Comparison of ENCODE assay signal across 8 cellular contexts in the genomic region with DNA sequence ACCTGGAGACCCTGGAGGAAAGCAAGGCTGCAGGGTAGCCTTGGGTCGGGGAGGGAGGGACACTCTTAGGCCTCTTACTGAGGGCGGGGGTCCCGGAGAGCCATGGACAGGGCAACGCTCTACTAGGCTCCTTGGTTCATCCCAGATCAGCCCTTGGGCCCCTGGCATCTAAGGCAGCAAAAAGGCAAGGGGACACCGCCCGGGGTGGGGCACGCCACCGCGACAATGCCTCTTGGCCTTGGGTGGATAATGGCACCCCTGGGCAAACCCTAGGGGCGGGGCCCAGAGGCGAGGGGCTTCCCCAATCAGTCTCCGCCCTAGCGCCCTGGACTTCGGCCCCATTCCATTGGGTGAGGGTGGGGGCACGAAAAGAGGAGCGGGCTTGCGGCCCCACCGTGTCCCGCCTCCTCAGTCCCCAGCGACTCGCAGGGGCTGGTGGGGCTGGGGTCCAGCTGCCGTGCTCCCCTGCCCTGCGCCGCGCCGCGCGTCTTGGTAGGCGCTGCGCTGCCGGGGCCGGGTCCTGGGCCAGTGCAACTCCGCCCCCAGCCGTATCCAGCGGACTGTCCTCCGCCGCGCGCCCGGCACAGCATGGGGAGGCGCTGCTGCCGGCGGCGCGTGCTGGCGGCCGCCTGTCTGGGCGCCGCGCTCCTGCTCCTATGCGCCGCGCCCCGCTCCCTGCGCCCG. TPM values are rescaled to one million over a fixed set of nuclear protein-coding genes. Genes with fewer than 3 reads are reported as not detected.
DNase-seq lines count a peak whose midpoint lies in the region; ATAC-seq and TF ChIP-seq lines count a peak whose summit lies in the region.

A gene with protein sequence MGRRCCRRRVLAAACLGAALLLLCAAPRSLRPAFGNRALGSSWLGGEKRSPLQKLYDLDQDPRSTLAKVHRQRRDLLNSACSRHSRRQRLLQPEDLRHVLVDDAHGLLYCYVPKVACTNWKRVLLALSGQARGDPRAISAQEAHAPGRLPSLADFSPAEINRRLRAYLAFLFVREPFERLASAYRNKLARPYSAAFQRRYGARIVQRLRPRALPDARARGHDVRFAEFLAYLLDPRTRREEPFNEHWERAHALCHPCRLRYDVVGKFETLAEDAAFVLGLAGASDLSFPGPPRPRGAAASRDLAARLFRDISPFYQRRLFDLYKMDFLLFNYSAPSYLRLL (plus strand): TSS at position 411 of the 684 bp plus-strand sequence. CDS start 178 bp downstream, at position 589.

- WGBS in esophagus muscularis mucosa = 27% methylated on average over 8 of the region's 56 CpGs

- peak within 1 kb of the TSS; percentile 38; the same call in 1 of the 2 replicates for H3K4me3 ChIP-seq in PC-3 (ENCODE audit: low read length)
- H3K4me3 ChIP-seq in esophagus muscularis mucosa = peak within 1 kb of the TSS; percentile 43 to 56 (median 48)
- no peak within 1 kb of the TSS for H3K4me3 ChIP-seq in naive thymus-derived CD4-positive, alpha-beta T cell (ENCODE audit: low read length)

- H3K27ac ChIP-seq in PC-3 (ENCODE audit: low read length) (no peak within 1 kb of the TSS), esophagus muscularis mucosa (replicated peaks in 1 of 4) (no peak within 1 kb of the TSS)
- H3K27ac ChIP-seq in naive thymus-derived CD4-positive, alpha-beta T cell (ENCODE audit: low read depth, low read length) = no peak within 1 kb of the TSS

- H3K4me2 ChIP-seq in PC-3 (ENCODE audit: low read length) = peak within 1 kb of the TSS; percentile 53

- no peaks in the 10 kb centered on the region for H3K9me3 ChIP-seq in PC-3 (ENCODE audit: low read length)
- no peaks in the 10 kb centered on the region for H3K9me3 ChIP-seq in esophagus muscularis mucosa
- H3K9me3 ChIP-seq in naive thymus-derived CD4-positive, alpha-beta T cell (ENCODE audit: control insufficient read depth in 2 of 3, low read length in 3 of 3) = no peaks in the 10 kb centered on the region

- H4K20me1 ChIP-seq in PC-3 (ENCODE audit: low read length) = no peaks in the 10 kb centered on the region

- DNase-seq in NCI-H82 (lab: John Stamatoyannopoulos, UW) (peak; percentile 74), NCI-H82 treated with DMSO at 0.1 percent for 48 hours (lab: John Stamatoyannopoulos, UW; ENCODE audit: unreplicated experiment) (no peak), PC-3 (peak; percentile 19), esophagus muscularis mucosa (ENCODE audit: extremely low spot score) (no peak), SKM-1 (lab: John Stamatoyannopoulos, UW; ENCODE audit: unreplicated experiment) (no peak)
- peak in 1 of 9 donors; percentile 22 for DNase-seq in naive thymus-derived CD4-positive, alpha-beta T cell
- no peak for DNase-seq in activated T-helper 2 cell treated with anti-CD3 and anti-CD28 coated beads, Interferon-gamma antibody, Interleukin-2, Interleukin-4, amounts not matched to agents 10 μg/mL and 5 μg/mL and 100 μg/mL, durations not matched to agents 14 hours and 24 hours and 36 hours (ENCODE audit: low spot score)

- H3K4me3 Mint-ChIP-seq in naive thymus-derived CD4-positive, alpha-beta T cell = peak within 1 kb of the TSS in 2 of 10 donors; percentile 43 to 47
- no peak within 1 kb of the TSS for H3K4me3 Mint-ChIP-seq in activated T-helper 2 cell treated with anti-CD3 and anti-CD28 coated beads, Interferon-gamma antibody, Interleukin-2, Interleukin-4, amounts not matched to agents 10 μg/mL and 5 μg/mL and 100 μg/mL, durations not matched to agents 14 hours and 24 hours and 36 hours (ENCODE audit: low read depth)

- peak; percentile 65 for ATAC-seq in PC-3
- peak; percentile 78 for ATAC-seq in naive thymus-derived CD4-positive, alpha-beta T cell
- ATAC-seq in GM21528 (IDR thresholded peaks at IDR 0.05; ENCODE audit: low FRiP score, unreplicated experiment) = no peak

- no peak for TF ChIP-seq POLR2A in esophagus muscularis mucosa (IDR thresholded peaks at IDR 0.05; ENCODE audit: low read depth)

- H3K36me3 Mint-ChIP-seq in naive thymus-derived CD4-positive, alpha-beta T cell = no peaks in the 10 kb centered on the region
- no peaks in the 10 kb centered on the region for H3K36me3 Mint-ChIP-seq in activated T-helper 2 cell treated with anti-CD3 and anti-CD28 coated beads, Interferon-gamma antibody, Interleukin-2, Interleukin-4, amounts not matched to agents 10 μg/mL and 5 μg/mL and 100 μg/mL, durations not matched to agents 14 hours and 24 hours and 36 hours (ENCODE audit: low read depth)

- H3K9me2 ChIP-seq in PC-3 (replicated peaks; ENCODE audit: low read length) = no peaks in the 10 kb centered on the region

- H2AFZ ChIP-seq in PC-3 (ENCODE audit: low read length) = peak within 1 kb of the TSS; percentile 34; the same call in 1 of the 2 replicates

- H3K4me1 Mint-ChIP-seq in naive thymus-derived CD4-positive, alpha-beta T cell = peaks cover 0 to 9% (median 0%) of the 10 kb centered on the region in 7 donors
- no peaks in the 10 kb centered on the region for H3K4me1 Mint-ChIP-seq in activated T-helper 2 cell treated with anti-CD3 and anti-CD28 coated beads, Interferon-gamma antibody, Interleukin-2, Interleukin-4, amounts not matched to agents 10 μg/mL and 5 μg/mL and 100 μg/mL, durations not matched to agents 14 hours and 24 hours and 36 hours (ENCODE audit: low read depth)

- no peaks in the 10 kb centered on the region for H3K36me3 ChIP-seq in PC-3 (ENCODE audit: low read depth, low read length)
- H3K36me3 ChIP-seq in esophagus muscularis mucosa = no peaks in the 10 kb centered on the region
- no peaks in the 10 kb centered on the region for H3K36me3 ChIP-seq in naive thymus-derived CD4-positive, alpha-beta T cell (ENCODE audit: control insufficient read depth in 2 of 3, insufficient read depth in 3 of 3, low read length in 3 of 3)

- no peaks in the 10 kb centered on the region for H3K79me2 ChIP-seq in PC-3 (ENCODE audit: low read length)

- peaks cover 12 to 22% (median 21%) of the 10 kb centered on the region in 5 donors for H3K27me3 Mint-ChIP-seq in naive thymus-derived CD4-positive, alpha-beta T cell
- H3K27me3 Mint-ChIP-seq in activated T-helper 2 cell treated with anti-CD3 and anti-CD28 coated beads, Interferon-gamma antibody, Interleukin-2, Interleukin-4, amounts not matched to agents 10 μg/mL and 5 μg/mL and 100 μg/mL, durations not matched to agents 14 hours and 24 hours and 36 hours (ENCODE audit: low read depth) = peaks cover 13% of the 10 kb centered on the region

- peak within 1 kb of the TSS in 1 of 9 donors; percentile 62 for H3K27ac Mint-ChIP-seq in naive thymus-derived CD4-positive, alpha-beta T cell
- no peak within 1 kb of the TSS for H3K27ac Mint-ChIP-seq in activated T-helper 2 cell treated with anti-CD3 and anti-CD28 coated beads, Interferon-gamma antibody, Interleukin-2, Interleukin-4, amounts not matched to agents 10 μg/mL and 5 μg/mL and 100 μg/mL, durations not matched to agents 14 hours and 24 hours and 36 hours

- POLR2A ChIA-PET in PC-3 (lab: Charles Lee; ENCODE audit: unreplicated experiment) = no interaction called here
- POLR2A ChIA-PET in naive thymus-derived CD4-positive, alpha-beta T cell (lab: Charles Lee) = interaction anchor here (0.6 kb wide), 1 partner anchor 129 kb away, joined by 3 read pairs; no protein-coding TSS in a partner anchor

- H3K4me1 ChIP-seq in PC-3 (ENCODE audit: insufficient read depth, low read length) (no peaks in the 10 kb centered on the region), esophagus muscularis mucosa (peaks cover 3 to 23% (median 18%) of the 10 kb centered on the region in 4 donors)
- no peaks in the 10 kb centered on the region for H3K4me1 ChIP-seq in naive thymus-derived CD4-positive, alpha-beta T cell (ENCODE audit: control insufficient read depth in 2 of 2, insufficient read depth in 2 of 2, low read length in 2 of 2)

- H3K27me3 ChIP-seq in PC-3 (ENCODE audit: low read length) (peaks cover 13% of the 10 kb centered on the region), esophagus muscularis mucosa (peaks cover 0 to 38% (median 8%) of the 10 kb centered on the region in 4 donors)
- H3K27me3 ChIP-seq in naive thymus-derived CD4-positive, alpha-beta T cell (ENCODE audit: control insufficient read depth in 2 of 2, insufficient read depth in 2 of 2, low read length in 2 of 2) = no peaks in the 10 kb centered on the region

- TF ChIP-seq EP300 in esophagus muscularis mucosa (IDR thresholded peaks at IDR 0.05) = no peak

- no peaks in the 10 kb centered on the region for H3K9me3 Mint-ChIP-seq in naive thymus-derived CD4-positive, alpha-beta T cell
- H3K9me3 Mint-ChIP-seq in activated T-helper 2 cell treated with anti-CD3 and anti-CD28 coated beads, Interferon-gamma antibody, Interleukin-2, Interleukin-4, amounts not matched to agents 10 μg/mL and 5 μg/mL and 100 μg/mL, durations not matched to agents 14 hours and 24 hours and 36 hours = no peaks in the 10 kb centered on the region

- no peaks in the 10 kb centered on the region for H3F3A ChIP-seq in PC-3 (ENCODE audit: low read length, unreplicated experiment)

- no peak within 1 kb of the TSS for H3K9ac ChIP-seq in PC-3 (ENCODE audit: low read length)

- intact Hi-C loops in PC-3 (cut with micrococcal nuclease) (no loop called here), esophagus muscularis mucosa (cut with DNase I) (no loop called here)
- intact Hi-C loops in naive thymus-derived CD4-positive, alpha-beta T cell (cut with micrococcal nuclease) = loop anchor here (5.0 kb wide), 3 partner anchors 128 to 1023 kb away; a partner anchor contains a TSS
- intact Hi-C loops in activated T-helper 2 cell treated with anti-CD3 and anti-CD28 coated beads, Interferon-gamma antibody, Interleukin-2, Interleukin-4, amounts not matched to agents 10 μg/mL and 5 μg/mL and 100 μg/mL, durations not matched to agents 14 hours and 24 hours and 36 hours (cut with micrococcal nuclease) = no loop called here

- CTCF ChIA-PET in PC-3 (lab: Charles Lee) = no interaction called here
- CTCF ChIA-PET in naive thymus-derived CD4-positive, alpha-beta T cell (lab: Charles Lee) = interaction anchor here (0.7 to 3.3 kb wide), 4 partner anchors 13 to 1024 kb away, joined by 3 to 14 read pairs (median 6); no protein-coding TSS in a partner anchor

- no TSS peak for BruUV-seq in PC-3 (replicated peaks; lab: Mats Ljungman, UMichigan)

- TF ChIP-seq CTCF in PC-3 (conservative IDR thresholded peaks at IDR 0.05; ENCODE audit: low read depth, low read length) = no peak
- TF ChIP-seq CTCF in esophagus muscularis mucosa (IDR thresholded peaks at IDR 0.05) = no peak

RNA-seq across cellular contexts. Expression of the gene that starts here (rescaled TPM):
- total RNA-seq in PC-3 (2014; rRNA removed) = not detected in 2 replicates
- total RNA-seq in esophagus muscularis mucosa = under 1 TPM; 0.19 to 0.69 (median 0.37) TPM
- 1 to 10 TPM in 1 of 5 experiments, under 1 TPM in 3, not detected in 1; 0.21 to 3.8 (median 0.54) TPM for total RNA-seq in naive thymus-derived CD4-positive, alpha-beta T cell
- polyA plus RNA-seq in naive thymus-derived CD4-positive, alpha-beta T cell = not detected
- total RNA-seq in activated T-helper 2 cell treated with anti-CD3 and anti-CD28 coated beads, Interferon-gamma antibody, Interleukin-2, Interleukin-4, amounts not matched to agents 10 μg/mL and 5 μg/mL and 100 μg/mL, durations not matched to agents 14 hours and 24 hours and 36 hours = 0.09 TPM in 1 of 2 replicates, not detected in the other

Comparison
In these comparisons a context has a peak if more than half of its experiments do, and no peak if none do; other contexts are left out.
1. Peak in DNase-seq, ATAC-seq, H3K4me3 ChIP-seq and H3K4me2 ChIP-seq in PC-3; RNA of the gene not detected or under 1 TPM.
2. intact Hi-C loops: an anchor here in naive thymus-derived CD4-positive, alpha-beta T cell (5.0 kb wide); none called in PC-3, esophagus muscularis mucosa and activated T-helper 2 cell treated with anti-CD3 and anti-CD28 coated beads, Interferon-gamma antibody, Interleukin-2, Interleukin-4, amounts not matched to agents 10 μg/mL and 5 μg/mL and 100 μg/mL, durations not matched to agents 14 hours and 24 hours and 36 hours.